ENCODE assay signal across 8 cellular contexts in genomic region chrX:118528089-118528753, GRCh38. TPM values are rescaled to one million over a fixed set of nuclear protein-coding genes. Genes with fewer than 3 reads are reported as not detected.
DNase-seq lines count a peak whose midpoint lies in the region; ATAC-seq and TF ChIP-seq lines count a peak whose summit lies in the region.

No MANE protein-coding gene starts in this region.

- H3K27ac Mint-ChIP-seq in activated CD4-positive, alpha-beta memory T cell treated with anti-CD3 and anti-CD28 coated beads, Interleukin-2, amount 10 ng/mL, durations not matched to agents 7 days and 5 days: peak overlapping the region; percentile 98
- H3K27ac Mint-ChIP-seq in naive B cell (peak overlapping the region; percentile 57 to 94 (median 90)), endothelial cell (ENCODE audit: unreplicated experiment) (no peak overlapping the region)

- H3K4me1 ChIP-seq in prostate gland (replicated peaks): no peaks in the 10 kb centered on the region

- peak; percentile 69 for DNase-seq in activated CD4-positive, alpha-beta memory T cell treated with anti-CD3 and anti-CD28 coated beads, Interleukin-2, amount 10 ng/mL, durations not matched to agents 7 days and 5 days
- peak; percentile 55 for DNase-seq in naive B cell
- DNase-seq in DMS 273 (lab: John Stamatoyannopoulos, UW; ENCODE audit: unreplicated experiment): no peak
- DNase-seq in prostate gland (ENCODE audit: low spot score): no peak
- no peak for DNase-seq in endothelial cell (ENCODE audit: low spot score)
- no peak for DNase-seq in SHP77 (lab: John Stamatoyannopoulos, UW)

- peaks cover 82% of the 10 kb centered on the region for H3K4me1 Mint-ChIP-seq in activated CD4-positive, alpha-beta memory T cell treated with anti-CD3 and anti-CD28 coated beads, Interleukin-2, amount 10 ng/mL, durations not matched to agents 7 days and 5 days
- H3K4me1 Mint-ChIP-seq in naive B cell (peaks cover 50 to 64% (median 63%) of the 10 kb centered on the region in 3 donors), endothelial cell (ENCODE audit: unreplicated experiment) (no peaks in the 10 kb centered on the region)

- TF ChIP-seq POLR2A in prostate gland (IDR thresholded peaks at IDR 0.05): no peak

- H3K27me3 ChIP-seq in prostate gland (replicated peaks; ENCODE audit: insufficient read depth): no peaks in the 10 kb centered on the region

- no peak overlapping the region for H3K27ac ChIP-seq in prostate gland

- no peaks in the 10 kb centered on the region for H3K9me3 ChIP-seq in prostate gland

- H3K36me3 Mint-ChIP-seq in activated CD4-positive, alpha-beta memory T cell treated with anti-CD3 and anti-CD28 coated beads, Interleukin-2, amount 10 ng/mL, durations not matched to agents 7 days and 5 days (ENCODE audit: low read depth): peaks cover 31% of the 10 kb centered on the region
- H3K36me3 Mint-ChIP-seq in naive B cell (peaks cover 0 to 7% of the 10 kb centered on the region in 2 donors), endothelial cell (ENCODE audit: low read depth, unreplicated experiment) (no peaks in the 10 kb centered on the region)

- no peaks in the 10 kb centered on the region for H3K27me3 Mint-ChIP-seq in activated CD4-positive, alpha-beta memory T cell treated with anti-CD3 and anti-CD28 coated beads, Interleukin-2, amount 10 ng/mL, durations not matched to agents 7 days and 5 days
- no peaks in the 10 kb centered on the region for H3K27me3 Mint-ChIP-seq in naive B cell
- H3K27me3 Mint-ChIP-seq in endothelial cell (ENCODE audit: unreplicated experiment): no peaks in the 10 kb centered on the region

- H3K36me3 ChIP-seq in prostate gland: no peaks in the 10 kb centered on the region

- H3K9me3 Mint-ChIP-seq in activated CD4-positive, alpha-beta memory T cell treated with anti-CD3 and anti-CD28 coated beads, Interleukin-2, amount 10 ng/mL, durations not matched to agents 7 days and 5 days: no peaks in the 10 kb centered on the region
- H3K9me3 Mint-ChIP-seq in naive B cell: peaks cover 0 to 4% (median 0%) of the 10 kb centered on the region in 7 donors
- no peaks in the 10 kb centered on the region for H3K9me3 Mint-ChIP-seq in endothelial cell (ENCODE audit: unreplicated experiment)

- CTCF ChIA-PET in activated CD4-positive, alpha-beta memory T cell treated with anti-CD3 and anti-CD28 coated beads, Interleukin-2, amount 10 ng/mL, durations not matched to agents 7 days and 5 days (lab: Charles Lee): interaction anchor here (1.1 to 2.9 kb wide), 4 partner anchors 8 to 69 kb away, joined by 3 to 13 read pairs (median 4); partner anchors contain the start of gene DOCK11

- POLR2A ChIA-PET in activated CD4-positive, alpha-beta memory T cell treated with anti-CD3 and anti-CD28 coated beads, Interleukin-2, amount 10 ng/mL, durations not matched to agents 7 days and 5 days (lab: Charles Lee): interaction anchor here (0.8 to 13.9 kb wide), 7 partner anchors 8 to 34 kb away, joined by 3 to 389 read pairs (median 3); partner anchors contain the start of gene DOCK11

- ATAC-seq in GM19455 (IDR thresholded peaks at IDR 0.05; ENCODE audit: unreplicated experiment) (peak; percentile 75), HG03442 (IDR thresholded peaks at IDR 0.05; ENCODE audit: unreplicated experiment) (peak; percentile 63), naive B cell (ENCODE audit: low read depth in 2 of 2) (peak; percentile 79 to 86)

- peak overlapping the region; percentile 89 for H3K4me3 Mint-ChIP-seq in activated CD4-positive, alpha-beta memory T cell treated with anti-CD3 and anti-CD28 coated beads, Interleukin-2, amount 10 ng/mL, durations not matched to agents 7 days and 5 days
- peak overlapping the region; percentile 71 to 91 (median 85) for H3K4me3 Mint-ChIP-seq in naive B cell
- no peak overlapping the region for H3K4me3 Mint-ChIP-seq in endothelial cell (ENCODE audit: unreplicated experiment)

- no peak for TF ChIP-seq CTCF in prostate gland (IDR thresholded peaks at IDR 0.05)
- no peak for TF ChIP-seq CTCF in endothelial cell (IDR thresholded peaks at IDR 0.05; ENCODE audit: unreplicated experiment)

- no peak overlapping the region for H3K4me3 ChIP-seq in prostate gland

- intact Hi-C loops in prostate gland (cut with DNase I): no loop called here

- WGBS in prostate gland: 80% methylated on average over 10 of the region's 10 CpGs

RNA-seq across cellular contexts. Expression of gene DOCK11, which starts 32.6 kb away (rescaled TPM):
- total RNA-seq in activated CD4-positive, alpha-beta memory T cell treated with anti-CD3 and anti-CD28 coated beads, Interleukin-2, amount 10 ng/mL, durations not matched to agents 7 days and 5 days: 10 to 100 TPM; 79.0 to 82.9 TPM
- polyA plus RNA-seq in naive B cell (ENCODE audit: low read depth in 6 of 6): 10 to 100 TPM; 15.4 to 29.9 (median 19.7) TPM
- total RNA-seq in prostate gland: 1 to 10 TPM; 2.6 to 4.7 TPM
- total RNA-seq in endothelial cell (ENCODE audit: unreplicated experiment): 10.9 TPM

Comparison
In these comparisons a context has a peak if more than half of its experiments do, and no peak if none do; other contexts are left out.
1. DNase-seq: peak in activated CD4-positive, alpha-beta memory T cell treated with anti-CD3 and anti-CD28 coated beads, Interleukin-2, amount 10 ng/mL, durations not matched to agents 7 days and 5 days (single experiment) and naive B cell (single experiment); none in DMS 273 (single experiment), prostate gland (single experiment), endothelial cell (single experiment) and SHP77 (0 of 2).
2. Peak in every context shown above with its lines, with median percentiles within 50 percentile points of each other: ATAC-seq.